In the genomic region with DNA sequence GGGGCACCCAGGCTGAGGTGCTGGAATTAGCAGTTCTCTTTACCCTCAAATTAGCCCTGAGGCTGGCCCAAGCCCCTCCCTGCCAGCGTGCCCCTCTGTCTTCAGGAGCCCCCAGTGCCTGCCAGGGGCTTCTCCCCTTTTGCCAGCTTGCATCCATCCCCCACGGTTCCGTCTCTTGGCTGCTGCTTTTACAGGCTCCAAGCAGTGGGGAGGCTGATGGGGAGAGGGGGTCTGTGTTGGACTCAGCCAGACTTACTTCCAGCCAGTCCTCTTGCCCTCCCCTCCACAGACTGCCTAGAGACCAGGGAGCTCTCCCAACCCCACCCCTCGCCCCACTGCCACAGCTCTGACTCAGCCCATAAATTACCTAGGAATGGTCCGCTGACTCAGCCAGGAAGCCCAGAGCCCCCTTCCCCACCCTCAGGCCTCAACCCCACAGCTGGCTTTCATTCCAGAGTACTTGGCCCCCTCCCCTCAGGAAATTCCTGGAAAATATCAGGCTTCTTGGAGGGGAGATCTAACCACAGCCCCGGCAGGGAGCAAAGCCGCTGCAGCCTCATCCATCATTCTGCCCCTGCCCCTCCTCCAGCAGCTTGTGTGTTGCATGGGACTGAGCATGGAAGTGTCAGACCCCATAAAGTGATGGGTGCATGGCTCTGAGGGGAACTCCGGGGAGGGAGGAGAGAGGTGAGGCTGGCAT, we compare ENCODE assay signal across 8 cellular contexts.
DNase-seq lines count a peak whose midpoint lies in the region; ATAC-seq and TF ChIP-seq lines count a peak whose summit lies in the region.

No MANE protein-coding gene starts in this region.

- 65% methylated on average over 7 of the region's 8 CpGs for WGBS in esophagus muscularis mucosa

- DNase-seq in H7 (peak; percentile 85), SJCRH30 (peak; percentile 96 to 97), foreskin fibroblast (peak; percentile 95 to 96), left lobe of liver (ENCODE audit: low spot score) (no peak), NCI-H748 treated with DMSO at 0.1 percent for 48 hours (lab: John Stamatoyannopoulos, UW) (no peak), esophagus muscularis mucosa (ENCODE audit: extremely low spot score) (no peak)

- intact Hi-C loops in esophagus muscularis mucosa (cut with DNase I) = no loop called here

- H3K4me3 ChIP-seq in H7 (ENCODE audit: insufficient read depth, low read depth, low read length) (no peak overlapping the region), SJCRH30 (no peak overlapping the region), foreskin fibroblast (ENCODE audit: low read depth in 1 of 2, low read length in 2 of 2) (no peak overlapping the region), skin epidermis (no peak overlapping the region), esophagus muscularis mucosa (no peak overlapping the region)

- TF ChIP-seq EP300 in esophagus muscularis mucosa (IDR thresholded peaks at IDR 0.05) = no peak

- peak overlapping the region; percentile 59 for H3K27ac ChIP-seq in SJCRH30
- H3K27ac ChIP-seq in skin epidermis = peak overlapping the region in 20 of 21 experiments; percentile 23 to 88 (median 76)
- H3K27ac ChIP-seq in esophagus muscularis mucosa (replicated peaks in 1 of 4) = no peak overlapping the region

- H3K4me1 ChIP-seq in SJCRH30 = peaks cover 38% of the 10 kb centered on the region
- H3K4me1 ChIP-seq in esophagus muscularis mucosa = peaks cover 16 to 38% (median 25%) of the 10 kb centered on the region in 4 donors

- no peaks in the 10 kb centered on the region for H3K27me3 ChIP-seq in H7 (ENCODE audit: control insufficient read depth, insufficient read depth, low read length)
- no peaks in the 10 kb centered on the region for H3K27me3 ChIP-seq in SJCRH30
- no peaks in the 10 kb centered on the region for H3K27me3 ChIP-seq in esophagus muscularis mucosa

- H3K36me3 ChIP-seq in H7 (replicated peaks; ENCODE audit: control insufficient read depth, insufficient read depth, low read length) = no peaks in the 10 kb centered on the region
- H3K36me3 ChIP-seq in SJCRH30 = no peaks in the 10 kb centered on the region
- no peaks in the 10 kb centered on the region for H3K36me3 ChIP-seq in esophagus muscularis mucosa

- no peak for TF ChIP-seq POLR2A in esophagus muscularis mucosa (IDR thresholded peaks at IDR 0.05; ENCODE audit: low read depth)

- no peak for TF ChIP-seq CTCF in foreskin fibroblast (IDR thresholded peaks at IDR 0.05; ENCODE audit: low read depth, low read length)
- TF ChIP-seq CTCF in esophagus muscularis mucosa (IDR thresholded peaks at IDR 0.05) = no peak

- ATAC-seq in left lobe of liver = no peak
- no peak for ATAC-seq in GM21526 (IDR thresholded peaks at IDR 0.05; ENCODE audit: low FRiP score, unreplicated experiment)

- H3K9me3 ChIP-seq in SJCRH30 (replicated peaks) = no peaks in the 10 kb centered on the region
- no peaks in the 10 kb centered on the region for H3K9me3 ChIP-seq in esophagus muscularis mucosa

Comparison
In these comparisons a context has a peak if more than half of its experiments do, and no peak if none do; other contexts are left out.
1. DNase-seq: peak in H7 (single experiment), SJCRH30 (2 of 2) and foreskin fibroblast (2 of 2); none in left lobe of liver (single experiment), NCI-H748 treated with DMSO at 0.1 percent for 48 hours (single experiment) and esophagus muscularis mucosa (single experiment).
2. H3K27ac ChIP-seq: peak in SJCRH30 (single experiment) and skin epidermis (20 of 21); none in esophagus muscularis mucosa (0 of 4).